Comparison of ENCODE assay signal across 8 cellular contexts in the genomic region with DNA sequence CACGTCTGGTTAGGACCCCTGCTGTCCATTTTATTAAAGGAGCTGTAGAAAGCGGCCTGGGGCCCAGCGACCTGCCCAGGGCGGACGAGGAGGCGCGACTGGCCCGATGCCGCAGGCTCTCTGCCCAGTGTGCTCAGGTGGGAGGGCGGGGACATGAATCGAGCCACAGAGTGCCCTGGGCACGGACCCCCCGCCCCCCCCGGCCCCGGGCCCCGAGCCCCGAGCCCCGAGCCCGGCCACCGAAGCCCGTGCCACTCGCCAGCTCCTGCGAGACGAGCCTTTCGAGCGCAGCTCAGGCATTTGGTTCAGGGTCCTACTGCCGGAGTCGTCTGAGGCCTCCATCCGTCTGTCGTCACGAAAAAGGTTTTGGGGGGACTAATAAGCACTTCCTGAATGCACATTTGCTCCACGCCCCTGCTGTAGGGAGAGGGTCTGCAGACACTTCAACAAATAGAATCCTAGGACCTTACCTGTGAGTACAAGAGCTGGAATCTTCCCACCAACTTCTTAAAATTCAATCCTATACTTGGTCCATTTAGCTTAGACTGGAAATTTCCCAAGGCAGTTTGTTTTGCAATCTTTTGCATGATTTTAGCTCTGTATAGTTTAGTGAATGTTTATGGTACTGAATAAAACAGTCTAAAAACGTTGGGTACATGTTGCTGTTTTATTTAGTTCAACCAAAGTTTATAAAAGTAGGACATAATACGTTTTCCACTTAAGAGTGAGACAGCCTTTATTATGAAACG.
DNase-seq lines count a peak whose midpoint lies in the region; ATAC-seq and TF ChIP-seq lines count a peak whose summit lies in the region.

No MANE protein-coding gene starts in this region.

- TF ChIP-seq CTCF in AG04449 (IDR thresholded peaks at IDR 0.05; ENCODE audit: insufficient read depth, low read length, missing control alignments) (no peak), SU-DHL-6 (IDR thresholded peaks at IDR 0.05; ENCODE audit: insufficient read depth, low read length, poor library complexity, severe bottlenecking) (no peak), epithelial cell of esophagus (IDR thresholded peaks at IDR 0.05; ENCODE audit: insufficient read depth, low read depth, low read length, missing control alignments) (no peak), nephron progenitor cell (IDR thresholded peaks at IDR 0.05) (no peak)

- ATAC-seq in GM19035 (IDR thresholded peaks at IDR 0.05; ENCODE audit: unreplicated experiment) (peak; percentile 15), HG03280 (IDR thresholded peaks at IDR 0.05; ENCODE audit: unreplicated experiment) (peak; percentile 24)

- peaks cover 63% of the 10 kb centered on the region for H3K4me1 Mint-ChIP-seq in nephron progenitor cell

- no peak for DNase-seq in AG04449 (ENCODE audit: low read depth, low spot score)
- DNase-seq in epithelial cell of esophagus (ENCODE audit: low read depth), result peak; percentile 29
- no peak for DNase-seq in nephron progenitor cell
- DNase-seq in GOT3 (lab: John Stamatoyannopoulos, UW), result no peak
- DNase-seq in RPMI8226, result no peak

- no peaks in the 10 kb centered on the region for H3K27me3 ChIP-seq in SU-DHL-6 (ENCODE audit: low read length)

- H3K9ac ChIP-seq in SU-DHL-6 (ENCODE audit: low read length), result peak overlapping the region; percentile 89

- peak overlapping the region; percentile 99 for H3K4me2 ChIP-seq in SU-DHL-6 (ENCODE audit: low read depth, low read length, poor library complexity, severe bottlenecking)

- POLR2A ChIA-PET in AG04449 (lab: Yijun Ruan, JAX), result interaction anchor here (0.9 to 3.1 kb wide), 8 partner anchors 9 to 287 kb away, joined by 3 to 28 read pairs (median 6); a partner anchor contains a TSS

- no peaks in the 10 kb centered on the region for H3K9me3 ChIP-seq in SU-DHL-6 (ENCODE audit: insufficient read depth, low read length)

- CTCF ChIA-PET in AG04449 (lab: Yijun Ruan, JAX), result interaction anchor here (0.7 to 2.6 kb wide), 11 partner anchors 14 to 492 kb away, joined by 3 to 11 read pairs (median 3); no protein-coding TSS in a partner anchor

- peak overlapping the region; percentile 100 for H3K27ac ChIP-seq in SU-DHL-6 (ENCODE audit: low read depth, low read length)

- peaks cover 42% of the 10 kb centered on the region for H3F3A ChIP-seq in SU-DHL-6 (ENCODE audit: insufficient read depth)

- H3K9me3 Mint-ChIP-seq in nephron progenitor cell, result no peaks in the 10 kb centered on the region

- no peaks in the 10 kb centered on the region for H3K36me3 ChIP-seq in SU-DHL-6 (ENCODE audit: low read length)

- peaks cover 4% of the 10 kb centered on the region for H3K27me3 Mint-ChIP-seq in nephron progenitor cell (ENCODE audit: low read depth, poor library complexity)

- peak overlapping the region; percentile 95 for H3K4me3 Mint-ChIP-seq in nephron progenitor cell

- H3K9me2 ChIP-seq in SU-DHL-6 (replicated peaks; ENCODE audit: insufficient read depth, low read length), result no peaks in the 10 kb centered on the region

- peaks cover 58% of the 10 kb centered on the region for H3K79me2 ChIP-seq in SU-DHL-6 (ENCODE audit: insufficient read depth, low read length)

- H3K4me3 ChIP-seq in AG04449 (ENCODE audit: low read depth, low read length) (peak overlapping the region; percentile 95), SU-DHL-6 (ENCODE audit: insufficient read depth, low read length, poor library complexity, severe bottlenecking) (peak overlapping the region; percentile 81), epithelial cell of esophagus (ENCODE audit: low read length) (peak overlapping the region; percentile 63)

- peak overlapping the region; percentile 100 for H3K27ac Mint-ChIP-seq in nephron progenitor cell

- peaks cover 16% of the 10 kb centered on the region for H3K36me3 Mint-ChIP-seq in nephron progenitor cell (ENCODE audit: low read depth)

- H4K20me1 ChIP-seq in SU-DHL-6 (ENCODE audit: low read depth, low read length), result peaks cover 4% of the 10 kb centered on the region; the same call in 1 of the 2 replicates

- H2AFZ ChIP-seq in SU-DHL-6 (ENCODE audit: low read depth, low read length, severe bottlenecking), result peak overlapping the region; percentile 34
